In the genomic region with DNA sequence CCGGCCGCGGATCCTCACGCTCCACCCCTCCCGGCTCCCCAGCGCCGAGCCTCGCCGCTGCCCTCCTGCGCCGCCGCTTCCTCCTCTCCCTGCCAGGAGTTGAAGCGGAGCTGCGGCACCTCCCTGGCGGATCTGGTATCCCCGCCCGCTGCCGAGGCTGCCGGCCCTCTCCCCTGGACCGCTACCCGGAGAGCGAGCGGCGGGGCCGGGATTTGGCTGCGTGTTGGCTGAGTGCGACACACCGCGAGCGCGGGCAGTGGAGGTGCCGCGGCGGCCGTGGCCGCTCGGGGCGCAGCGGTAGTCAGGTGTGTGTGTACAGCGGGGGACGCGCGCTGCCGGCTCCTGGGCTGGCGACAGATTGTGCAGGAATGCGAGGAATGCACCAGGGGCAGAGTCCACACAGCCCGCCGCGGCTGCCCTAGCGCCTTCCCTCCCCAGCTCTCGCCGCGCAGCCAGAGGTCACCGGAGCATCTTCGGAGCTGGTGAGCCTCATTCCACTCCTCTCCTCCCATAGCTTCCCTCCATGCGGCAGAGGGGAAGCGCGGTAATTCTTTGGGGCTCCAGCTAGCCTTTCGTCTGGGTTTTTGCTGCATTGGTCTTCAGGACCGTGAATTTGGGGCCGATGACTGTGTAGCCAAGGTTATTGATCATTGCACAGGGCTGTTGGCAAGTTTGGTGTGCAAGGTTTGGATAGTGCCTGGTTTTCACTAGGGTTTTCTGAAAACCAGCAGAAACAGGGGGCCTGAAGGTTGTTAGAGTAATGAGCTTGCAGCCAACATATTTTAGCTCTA, we compare ENCODE assay signal across 8 cellular contexts. TPM values are rescaled to one million over a fixed set of nuclear protein-coding genes. Genes with fewer than 3 reads are reported as not detected.
A peak's percentile ranks its signal among the peaks of the same experiment; 100 is the strongest.
DNase-seq lines count a peak whose midpoint lies in the region; ATAC-seq and TF ChIP-seq lines count a peak whose summit lies in the region.

No MANE protein-coding gene starts in this region.

- no peaks in the 10 kb centered on the region for H3K9me3 ChIP-seq in DOHH2 (ENCODE audit: control insufficient read depth, insufficient read depth, low read length)

- peaks cover 20% of the 10 kb centered on the region for H4K20me1 ChIP-seq in DOHH2 (ENCODE audit: control insufficient read depth, insufficient read depth, low read depth, low read length)

- no peaks in the 10 kb centered on the region for H3K36me3 ChIP-seq in DOHH2 (ENCODE audit: control insufficient read depth, low read length)

- H3K27ac ChIP-seq in DOHH2 (ENCODE audit: low read depth, low read length) = no peak overlapping the region

- peak overlapping the region; percentile 94 for H3K4me3 ChIP-seq in DOHH2 (ENCODE audit: low read length)
- peak overlapping the region; percentile 79 for H3K4me3 ChIP-seq in astrocyte of the cerebellum (ENCODE audit: low read depth, low read length)

- H3K9me2 ChIP-seq in DOHH2 (replicated peaks; ENCODE audit: control insufficient read depth, low read length) = no peaks in the 10 kb centered on the region

- in situ Hi-C loops in astrocyte of the cerebellum (cut with HindIII; ENCODE audit: low sequenced_read_pairs) = no loop called here

- H3K79me2 ChIP-seq in DOHH2 (ENCODE audit: control insufficient read depth, low read length) = peaks cover 59% of the 10 kb centered on the region

- peak overlapping the region; percentile 78 for H3K4me2 ChIP-seq in DOHH2 (ENCODE audit: low read length)

- TF ChIP-seq CTCF in DOHH2 (IDR thresholded peaks at IDR 0.05; ENCODE audit: low read depth, low read length, poor library complexity, severe bottlenecking) (peak; percentile 37), astrocyte of the cerebellum (IDR thresholded peaks at IDR 0.05; ENCODE audit: low read depth, low read length, missing control alignments) (peak; percentile 33)

- peaks cover 14% of the 10 kb centered on the region for H3K27me3 ChIP-seq in DOHH2 (ENCODE audit: control insufficient read depth, low read length)

- DNase-seq in HT1080 (ENCODE audit: low read depth) (peak; percentile 82), SK-N-DZ (ENCODE audit: low spot score) (peak; percentile 69), astrocyte of the cerebellum (ENCODE audit: low read depth) (no peak), hypothalamus (lab: John Stamatoyannopoulos, UW) (peak in 47 of 51 donors; percentile 12 to 86 (median 62)), renal cortical epithelial cell (ENCODE audit: low read depth) (peak; percentile 63), NCI-H187 treated with DMSO at 0.1 percent for 48 hours (lab: John Stamatoyannopoulos, UW) (no peak)

- H3K4me1 ChIP-seq in DOHH2 (ENCODE audit: control insufficient read depth, low read length) = peaks cover 24% of the 10 kb centered on the region

- no peaks in the 10 kb centered on the region for H3F3A ChIP-seq in DOHH2 (ENCODE audit: control insufficient read depth, insufficient read depth)

- ATAC-seq in GM21390 (IDR thresholded peaks at IDR 0.05; ENCODE audit: unreplicated experiment) = peak; percentile 50

RNA-seq across cellular contexts. Expression of gene PKP4, which starts 1.3 kb away (rescaled TPM):
- total RNA-seq in HT1080 (2014; rRNA removed; shearing (Covaris generic)) = 23.3 and 37.3 TPM in 2 replicates
- 26.5 and 30.4 TPM in 2 replicates for polyA plus RNA-seq in HT1080 (2015; cell fraction: cytosol; rRNA removed)
- 56.8 and 61.4 TPM in 2 replicates for polyA plus RNA-seq in HT1080 (2015; cell fraction: nucleus; rRNA removed)
- polyA plus RNA-seq in SK-N-DZ (2014; cell fraction: cytosol; rRNA removed) = 29.1 and 31.1 TPM in 2 replicates
- 54.4 and 81.8 TPM in 2 replicates for polyA plus RNA-seq in SK-N-DZ (2014; cell fraction: nucleus; rRNA removed)
- 45.3 and 149 TPM in 2 replicates for total RNA-seq in renal cortical epithelial cell

RNA-seq across cellular contexts. Expression of gene CCDC148, which starts 1.5 kb away (rescaled TPM):
- total RNA-seq in HT1080 (2014; rRNA removed; shearing (Covaris generic)) = 0.39 and 0.73 TPM in 2 replicates
- 0.36 and 0.43 TPM in 2 replicates for polyA plus RNA-seq in HT1080 (2015; cell fraction: cytosol; rRNA removed)
- polyA plus RNA-seq in HT1080 (2015; cell fraction: nucleus; rRNA removed) = 0.17 and 0.56 TPM in 2 replicates
- 0.58 and 0.73 TPM in 2 replicates for polyA plus RNA-seq in SK-N-DZ (2014; cell fraction: cytosol; rRNA removed)
- polyA plus RNA-seq in SK-N-DZ (2014; cell fraction: nucleus; rRNA removed) = 0.47 TPM in 1 of 2 replicates, not detected in the other
- 4.9 and 16.0 TPM in 2 replicates for total RNA-seq in renal cortical epithelial cell

Comparison
In these comparisons a context has a peak if more than half of its experiments do, and no peak if none do; other contexts are left out.
1. DNase-seq: peak in HT1080 (single experiment), SK-N-DZ (single experiment), hypothalamus (47 of 51) and renal cortical epithelial cell (single experiment); none in astrocyte of the cerebellum (single experiment) and NCI-H187 treated with DMSO at 0.1 percent for 48 hours (single experiment).